In the genomic region with DNA sequence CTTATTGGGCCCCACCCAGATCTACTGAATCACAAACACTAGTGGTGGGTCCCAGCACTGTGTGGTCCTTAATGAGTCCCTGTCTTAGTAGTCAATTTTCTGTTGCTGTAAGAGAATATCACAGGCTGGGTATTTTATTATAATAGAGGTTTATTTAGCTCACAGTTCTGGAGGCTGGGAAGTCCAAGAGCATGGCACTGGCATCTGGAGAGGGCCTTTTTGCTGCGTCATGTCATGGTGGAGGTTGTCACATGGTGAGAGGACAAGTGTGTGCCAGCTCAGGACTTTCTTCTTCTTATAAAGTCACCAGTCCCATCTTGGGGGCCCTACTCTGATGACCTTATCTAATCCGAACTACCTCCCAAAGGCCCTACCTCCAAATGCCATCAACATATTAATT, we compare ENCODE assay signal across 20 cellular contexts.
DNase-seq lines count a peak whose midpoint lies in the region; ATAC-seq, FAIRE-seq and TF ChIP-seq lines count a peak whose summit lies in the region.
"Had no signal": no experiment of that assay in that cellular context is flagged by ENCODE, and none has a peak within 500 bp of the region (broad histone marks: within the 10 kb centered on the region; RNA-seq: fewer than 3 reads in every experiment).

No MANE protein-coding gene starts in this region.

- no peak for TF ChIP-seq POLR2A in HepG2 (IDR thresholded peaks at IDR 0.05; ENCODE audit: insufficient read depth in 1 of 2, low read depth in 2 of 2, low read length in 2 of 2)
- TF ChIP-seq POLR2A in right lobe of liver (IDR thresholded peaks at IDR 0.05) = no peak
- no peak for TF ChIP-seq POLR2A in K562 (conservative IDR thresholded peaks at IDR 0.05)

- no peak overlapping the region for H3K4me2 ChIP-seq in HepG2 (ENCODE audit: low read depth, low read length)
- no peak overlapping the region for H3K4me2 ChIP-seq in K562 (ENCODE audit: insufficient read depth, low read length)
- H3K4me2 ChIP-seq: A549; BLaER1 treated with 17β-estradiol and CSF1 and Interleukin-3, amounts not matched to agents 10 nM and 100 nM had no signal

- H4K20me1 ChIP-seq in HepG2 (ENCODE audit: insufficient read depth, low read length) (no peaks in the 10 kb centered on the region), K562 (replicated peaks; ENCODE audit: control insufficient read depth, insufficient read depth, low read length) (no peaks in the 10 kb centered on the region)
- H4K20me1 ChIP-seq: BLaER1 treated with 17β-estradiol and CSF1 and Interleukin-3, amounts not matched to agents 10 nM and 100 nM had no signal

- H3K9ac ChIP-seq in HepG2 (ENCODE audit: insufficient read depth, low read depth, low read length) (no peak overlapping the region), K562 (ENCODE audit: insufficient read depth in 1 of 2, low read depth in 2 of 2, low read length in 2 of 2) (no peak overlapping the region)
- H3K9ac ChIP-seq: BLaER1 treated with 17β-estradiol and CSF1 and Interleukin-3, amounts not matched to agents 10 nM and 100 nM had no signal

- FAIRE-seq in HepG2 (lab: Jason Lieb, UNC) = no peak
- FAIRE-seq in K562 (lab: Jason Lieb, UNC) = no peak
- FAIRE-seq: A549, D721Med, G401.6, GM12891 had no signal

- POLR2A ChIA-PET in HepG2 (lab: Yijun Ruan, JAX) (no interaction called here), K562 (lab: Yijun Ruan, JAX) (interaction anchor here (0.6 to 1.0 kb wide), 2 partner anchors 20 to 24 kb away, joined by 3 read pairs; no protein-coding TSS in a partner anchor)

- TF ChIP-seq EP300 in HepG2 (IDR thresholded peaks at IDR 0.05; ENCODE audit: low read depth in 2 of 2, low read length in 2 of 2) (no peak), HepG2 (CRISPR knock-in tag; IDR thresholded peaks at IDR 0.05; ENCODE audit: borderline replicate concordance) (no peak), K562 (IDR thresholded peaks at IDR 0.05; ENCODE audit: low read length) (no peak)

- in situ Hi-C loops in HepG2 (cut with HindIII; ENCODE audit: extremely low pct_ligation_motif_present, low pct_unique_long_range_greater_than_20kb) (no loop called here), K562 (cut with MboI) (no loop called here)

- BruUV-seq in HepG2 (replicated peaks; lab: Mats Ljungman, UMichigan) = no TSS peak
- no TSS peak for BruUV-seq in K562 (replicated peaks; lab: Mats Ljungman, UMichigan)

- intact Hi-C loops in HepG2 (cut with micrococcal nuclease; ENCODE audit: unreplicated experiment) (no loop called here), right lobe of liver (cut with DNase I) (no loop called here), K562 (cut with micrococcal nuclease) (no loop called here)

- H2AFZ ChIP-seq in HepG2 (ENCODE audit: low read length) = no peak overlapping the region
- H2AFZ ChIP-seq in K562 (ENCODE audit: low read depth, low read length) = no peak overlapping the region

- no peak overlapping the region for H3K4me3 ChIP-seq in HepG2 (replicated peaks in 1 of 3; ENCODE audit: insufficient read depth in 1 of 3, low read depth in 2 of 3, low read length in 3 of 3)
- no peak overlapping the region for H3K4me3 ChIP-seq in right lobe of liver
- no peak overlapping the region for H3K4me3 ChIP-seq in K562
- H3K4me3 ChIP-seq: A549; BLaER1 treated with 17β-estradiol and CSF1 and Interleukin-3, amounts not matched to agents 10 nM and 100 nM had no signal

- H3K9me3 ChIP-seq in HepG2 (ENCODE audit: low read length) (no peaks in the 10 kb centered on the region; the same call in 1 of the 2 replicates), right lobe of liver (no peaks in the 10 kb centered on the region), K562 (replicated peaks; ENCODE audit: control insufficient read depth, insufficient read depth, low read depth, low read length) (peaks cover 11% of the 10 kb centered on the region)

- H3K79me2 ChIP-seq in HepG2 (ENCODE audit: insufficient read depth, low read length) (no peaks in the 10 kb centered on the region), K562 (ENCODE audit: control insufficient read depth, insufficient read depth, low read length) (no peaks in the 10 kb centered on the region)

- H3K27ac ChIP-seq in HepG2 (ENCODE audit: extremely low read length, insufficient read depth, low read length) = no peak overlapping the region
- H3K27ac ChIP-seq in right lobe of liver = no peak overlapping the region
- H3K27ac ChIP-seq in K562 (ENCODE audit: extremely low read depth, low read depth, low read length) = no peak overlapping the region
- H3K27ac ChIP-seq: 22Rv1; A549; BLaER1 treated with 17β-estradiol and CSF1 and Interleukin-3, amounts not matched to agents 10 nM and 100 nM; C4-2B had no signal

- H3K27me3 ChIP-seq in HepG2 (ENCODE audit: control insufficient read depth in 1 of 2, insufficient read depth in 2 of 2, low read length in 2 of 2) = no peaks in the 10 kb centered on the region
- H3K27me3 ChIP-seq in right lobe of liver = no peaks in the 10 kb centered on the region
- no peaks in the 10 kb centered on the region for H3K27me3 ChIP-seq in K562 (ENCODE audit: control insufficient read depth in 2 of 2, insufficient read depth in 2 of 2, low read length in 2 of 2)

- no peaks in the 10 kb centered on the region for H3K4me1 ChIP-seq in HepG2 (ENCODE audit: insufficient read depth, low read length)
- H3K4me1 ChIP-seq in right lobe of liver = no peaks in the 10 kb centered on the region
- H3K4me1 ChIP-seq in K562 (replicated peaks in 1 of 2; ENCODE audit: control insufficient read depth in 2 of 2, insufficient read depth in 2 of 2, low read length in 2 of 2) = peaks cover 11 to 28% of the 10 kb centered on the region in 2 experiments; a peak in 4 of 5 replicates
- H3K4me1 ChIP-seq: A549, Caco-2 had no signal

- DNase-seq in HepG2 (ENCODE audit: low spot score) = no peak
- DNase-seq in right lobe of liver = no peak
- DNase-seq in OCI-M1 (lab: John Stamatoyannopoulos, UW) = peak; percentile 12
- DNase-seq in K562 (ENCODE audit: extremely low read depth in 1 of 4, low spot score in 3 of 4) = no peak
- no peak for DNase-seq in stimulated activated CD4-positive, alpha-beta T cell treated with anti-CD3 and anti-CD28 coated beads, Interleukin-4, amount 100 ng/mL, for 1 hour
- no peak for DNase-seq in A172 (ENCODE audit: low spot score)
- DNase-seq: AML-193; Caco-2; Calu3; CD4-positive, alpha-beta T cell; CD8-positive, alpha-beta T cell; DMS79 treated with DMSO at 0.1 percent for 48 hours; GF-D8 had no signal

- TF ChIP-seq CTCF in HepG2 (CRISPR knock-in tag; IDR thresholded peaks at IDR 0.05) (no peak), right lobe of liver (IDR thresholded peaks at IDR 0.05) (no peak), K562 (IDR thresholded peaks at IDR 0.05 in 2 of 3, conservative IDR thresholded peaks at IDR 0.05 in 1 of 3; ENCODE audit: insufficient read depth in 2 of 3, low read depth in 1 of 3, low read length in 3 of 3) (no peak)

- H3K9me1 ChIP-seq in K562 (ENCODE audit: control insufficient read depth, insufficient read depth, low read length) = no peaks in the 10 kb centered on the region

- CTCF ChIA-PET in HepG2 (lab: Yijun Ruan, JAX; ENCODE audit: low intra/inter-chr PET ratio, low total read pairs) (no interaction called here), K562 (lab: Yijun Ruan, JAX; ENCODE audit: low intra/inter-chr PET ratio) (no interaction called here)

- TF ChIP-seq RAD21 in HepG2 (CRISPR knock-in tag; IDR thresholded peaks at IDR 0.05) (no peak), K562 (CRISPR knock-in tag; conservative IDR thresholded peaks at IDR 0.05 in 1 of 2, IDR thresholded peaks at IDR 0.05 in 1 of 2) (no peak)

- WGBS in HepG2 (ENCODE audit: low lambda C conversion rate) = 31% methylated on average over 2 of the region's 2 CpGs
- 75% methylated on average over 1 of the region's 2 CpGs for WGBS in right lobe of liver (ENCODE audit: insufficient coverage, low coverage, low lambda C conversion rate, missing lambda C conversion rate)
- 70% methylated on average over 2 of the region's 2 CpGs for WGBS in K562 (ENCODE audit: insufficient coverage, low coverage, missing lambda C conversion rate)

- ATAC-seq in HepG2 (no peak), right lobe of liver (no peak), K562 (no peak)
- ATAC-seq: A549; CD8-positive, alpha-beta T cell had no signal

- H3K36me3 ChIP-seq in HepG2 (replicated peaks in 1 of 2; ENCODE audit: control insufficient read depth in 1 of 2, insufficient read depth in 2 of 2, low read length in 2 of 2) (no peaks in the 10 kb centered on the region), right lobe of liver (no peaks in the 10 kb centered on the region), K562 (ENCODE audit: control insufficient read depth, insufficient read depth, low read length) (no peaks in the 10 kb centered on the region; the same call in 1 of the 3 replicates)

TF ChIP-seq in HepG2, 621 proteins besides CTCF, POLR2A, EP300 and RAD21 (continues in another document):
- TF ChIP-seq, protein P1, sequence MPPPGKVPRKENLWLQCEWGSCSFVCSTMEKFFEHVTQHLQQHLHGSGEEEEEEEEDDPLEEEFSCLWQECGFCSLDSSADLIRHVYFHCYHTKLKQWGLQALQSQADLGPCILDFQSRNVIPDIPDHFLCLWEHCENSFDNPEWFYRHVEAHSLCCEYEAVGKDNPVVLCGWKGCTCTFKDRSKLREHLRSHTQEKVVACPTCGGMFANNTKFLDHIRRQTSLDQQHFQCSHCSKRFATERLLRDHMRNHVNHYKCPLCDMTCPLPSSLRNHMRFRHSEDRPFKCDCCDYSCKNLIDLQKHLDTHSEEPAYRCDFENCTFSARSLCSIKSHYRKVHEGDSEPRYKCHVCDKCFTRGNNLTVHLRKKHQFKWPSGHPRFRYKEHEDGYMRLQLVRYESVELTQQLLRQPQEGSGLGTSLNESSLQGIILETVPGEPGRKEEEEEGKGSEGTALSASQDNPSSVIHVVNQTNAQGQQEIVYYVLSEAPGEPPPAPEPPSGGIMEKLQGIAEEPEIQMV (CRISPR knock-in tag; IDR thresholded peaks at IDR 0.05; ENCODE audit: low read depth) = no peak
- TF ChIP-seq MAFK (conservative IDR thresholded peaks at IDR 0.05 in 1 of 2, IDR thresholded peaks at IDR 0.05 in 1 of 2; ENCODE audit: low read length in 2 of 2) = no peak
- peak; percentile 92; the same call in 1 of the 2 replicates for TF ChIP-seq ZNF564 (CRISPR knock-in tag; IDR thresholded peaks at IDR 0.05)

TF ChIP-seq in K562, 482 proteins besides CTCF, POLR2A, EP300 and RAD21 (continues in another document):
- peak; percentile 27; the same call in 1 of the 2 replicates for TF ChIP-seq ZEB2 (IDR thresholded peaks at IDR 0.05)
- TF ChIP-seq, protein P2, sequence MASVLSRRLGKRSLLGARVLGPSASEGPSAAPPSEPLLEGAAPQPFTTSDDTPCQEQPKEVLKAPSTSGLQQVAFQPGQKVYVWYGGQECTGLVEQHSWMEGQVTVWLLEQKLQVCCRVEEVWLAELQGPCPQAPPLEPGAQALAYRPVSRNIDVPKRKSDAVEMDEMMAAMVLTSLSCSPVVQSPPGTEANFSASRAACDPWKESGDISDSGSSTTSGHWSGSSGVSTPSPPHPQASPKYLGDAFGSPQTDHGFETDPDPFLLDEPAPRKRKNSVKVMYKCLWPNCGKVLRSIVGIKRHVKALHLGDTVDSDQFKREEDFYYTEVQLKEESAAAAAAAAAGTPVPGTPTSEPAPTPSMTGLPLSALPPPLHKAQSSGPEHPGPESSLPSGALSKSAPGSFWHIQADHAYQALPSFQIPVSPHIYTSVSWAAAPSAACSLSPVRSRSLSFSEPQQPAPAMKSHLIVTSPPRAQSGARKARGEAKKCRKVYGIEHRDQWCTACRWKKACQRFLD (CRISPR knock-in tag; IDR thresholded peaks at IDR 0.05) = no peak
